Comparison of ENCODE assay signal across 8 cellular contexts in the genomic region with DNA sequence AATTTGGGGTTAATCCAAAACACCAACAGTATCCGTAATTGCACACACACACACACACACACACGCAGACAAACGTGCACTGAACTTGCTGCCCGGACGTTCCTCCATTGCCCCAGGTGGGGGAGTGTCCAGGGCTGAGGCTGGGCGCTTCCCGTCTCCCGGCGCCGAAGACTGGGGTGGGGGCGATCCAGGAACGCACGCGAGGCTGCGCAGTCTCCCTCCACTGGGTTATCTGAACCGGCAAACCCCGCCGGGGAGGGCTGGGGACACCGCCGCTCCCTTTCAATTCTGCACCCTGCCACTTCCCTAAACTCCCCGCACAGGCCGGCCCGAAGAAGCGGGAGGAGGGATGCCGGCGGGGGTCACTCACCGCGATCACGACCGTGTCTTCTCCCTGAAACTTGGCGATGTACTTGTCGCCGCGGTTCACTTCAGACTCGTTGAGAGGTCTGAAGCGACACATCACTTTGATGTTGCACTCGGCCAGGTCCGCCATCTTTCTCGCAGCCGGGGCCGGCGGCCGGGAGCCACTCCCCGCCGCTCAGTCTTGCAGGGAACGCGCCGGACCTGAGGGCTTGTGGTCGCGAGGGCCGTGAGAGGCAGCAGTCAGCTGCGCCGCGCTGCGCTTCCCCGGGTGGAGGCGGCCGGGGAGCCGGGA. TPM values are rescaled to one million over a fixed set of nuclear protein-coding genes. Genes with fewer than 3 reads are reported as not detected.
A peak's percentile ranks its signal among the peaks of the same experiment; 100 is the strongest.
DNase-seq lines count a peak whose midpoint lies in the region; ATAC-seq and TF ChIP-seq lines count a peak whose summit lies in the region.

No MANE protein-coding gene starts in this region.

- TF ChIP-seq CTCF in Panc1 (IDR thresholded peaks at IDR 0.05) = no peak
- peak; percentile 12 for TF ChIP-seq CTCF in fibroblast of villous mesenchyme (IDR thresholded peaks at IDR 0.05; ENCODE audit: insufficient read depth, low read depth, low read length)
- no peak for TF ChIP-seq CTCF in neural crest cell (conservative IDR thresholded peaks at IDR 0.05)

- in situ Hi-C loops in Panc1 (cut with HindIII; ENCODE audit: low pct_unique_long_range_greater_than_20kb, low sequenced_read_pairs) = no loop called here

- H3K27ac ChIP-seq in CD8-positive, alpha-beta memory T cell (ENCODE audit: low read depth, low read length) = peak overlapping the region; percentile 84
- H3K27ac ChIP-seq in Panc1 (ENCODE audit: low read length) (peak overlapping the region; percentile 84), subcutaneous abdominal adipose tissue (ENCODE audit: low read depth, low read length) (peak overlapping the region; percentile 96)

- CTCF ChIA-PET in CD8-positive, alpha-beta memory T cell (lab: Charles Lee) = no interaction called here
- CTCF ChIA-PET in Panc1 (lab: Charles Lee) = no interaction called here

- H3K36me3 Mint-ChIP-seq in CD8-positive, alpha-beta memory T cell = peaks cover 0 to 22% (median 0%) of the 10 kb centered on the region in 3 donors
- H3K36me3 Mint-ChIP-seq in neural crest cell (ENCODE audit: low read depth) = peaks cover 2% of the 10 kb centered on the region

- peak overlapping the region; percentile 95 to 100 (median 98) for H3K4me3 Mint-ChIP-seq in CD8-positive, alpha-beta memory T cell
- peak overlapping the region; percentile 99 for H3K4me3 Mint-ChIP-seq in neural crest cell

- peaks cover 51 to 60% (median 59%) of the 10 kb centered on the region in 3 donors for H3K4me1 Mint-ChIP-seq in CD8-positive, alpha-beta memory T cell
- H3K4me1 Mint-ChIP-seq in neural crest cell = peaks cover 52% of the 10 kb centered on the region

- POLR2A ChIA-PET in CD8-positive, alpha-beta memory T cell (lab: Charles Lee) = no interaction called here
- POLR2A ChIA-PET in Panc1 (lab: Charles Lee) = interaction anchor here (0.6 to 0.7 kb wide), 3 partner anchors 110 to 1028 kb away, joined by 3 to 4 read pairs (median 3); no protein-coding TSS in a partner anchor

- H3K4me1 ChIP-seq in CD8-positive, alpha-beta memory T cell (ENCODE audit: insufficient read depth, low read length) = peaks cover 46% of the 10 kb centered on the region
- H3K4me1 ChIP-seq in Panc1 (ENCODE audit: control insufficient read depth, insufficient read depth, low read length) = peaks cover 27% of the 10 kb centered on the region
- H3K4me1 ChIP-seq in subcutaneous abdominal adipose tissue (ENCODE audit: control insufficient read depth in 5 of 5, insufficient read depth in 5 of 5, low read length in 5 of 5) = peaks cover 0 to 49% (median 46%) of the 10 kb centered on the region in 5 donors

- no peaks in the 10 kb centered on the region for H3K27me3 Mint-ChIP-seq in CD8-positive, alpha-beta memory T cell
- H3K27me3 Mint-ChIP-seq in neural crest cell (ENCODE audit: low read depth) = no peaks in the 10 kb centered on the region

- DNase-seq in CD8-positive, alpha-beta memory T cell = peak in 4 of 5 donors; percentile 60 to 73 (median 66)
- no peak for DNase-seq in Panc1 (ENCODE audit: low read depth, low spot score)
- DNase-seq in activated effector memory CD4-positive, alpha-beta T cell treated with anti-CD3 and anti-CD28 coated beads, Interleukin-2, amount 50 U/mL, for 16 hours = peak; percentile 86
- DNase-seq in fibroblast of villous mesenchyme (ENCODE audit: low read depth) = peak; percentile 62
- DNase-seq in neural crest cell (ENCODE audit: low read depth, low spot score) = peak; percentile 57

- H3K4me3 ChIP-seq in CD8-positive, alpha-beta memory T cell (ENCODE audit: low read length) = peak overlapping the region; percentile 67
- peak overlapping the region; percentile 83 to 87 for H3K4me3 ChIP-seq in Panc1 (ENCODE audit: low read depth in 2 of 2, low read length in 2 of 2)
- peak overlapping the region; percentile 94 for H3K4me3 ChIP-seq in fibroblast of villous mesenchyme (ENCODE audit: low read depth, low read length)
- H3K4me3 ChIP-seq in subcutaneous abdominal adipose tissue (ENCODE audit: low read depth in 1 of 5, low read length in 5 of 5) = peak overlapping the region; percentile 86 to 95 (median 94)

- no peaks in the 10 kb centered on the region for H3K9me3 Mint-ChIP-seq in CD8-positive, alpha-beta memory T cell
- no peaks in the 10 kb centered on the region for H3K9me3 Mint-ChIP-seq in neural crest cell

- H3K27me3 ChIP-seq in CD8-positive, alpha-beta memory T cell (ENCODE audit: insufficient read depth, low read length, poor library complexity, severe bottlenecking) = no peaks in the 10 kb centered on the region
- H3K27me3 ChIP-seq in Panc1 (ENCODE audit: control insufficient read depth, insufficient read depth, low read length) = no peaks in the 10 kb centered on the region
- H3K27me3 ChIP-seq in subcutaneous abdominal adipose tissue (ENCODE audit: control insufficient read depth in 5 of 5, insufficient read depth in 4 of 5, low read length in 5 of 5) = no peaks in the 10 kb centered on the region

- peak overlapping the region; percentile 90 to 99 (median 94) for H3K27ac Mint-ChIP-seq in CD8-positive, alpha-beta memory T cell
- H3K27ac Mint-ChIP-seq in neural crest cell (ENCODE audit: unreplicated experiment) = peak overlapping the region; percentile 99

- peak overlapping the region; percentile 86 to 96 (median 93) for H3K9ac ChIP-seq in subcutaneous abdominal adipose tissue (ENCODE audit: low read length in 5 of 5)

- BruUV-seq in Panc1 (replicated peaks; lab: Mats Ljungman, UMichigan) = no TSS peak

- H3K36me3 ChIP-seq in CD8-positive, alpha-beta memory T cell (ENCODE audit: insufficient read depth, low read length) = no peaks in the 10 kb centered on the region
- H3K36me3 ChIP-seq in Panc1 (ENCODE audit: control insufficient read depth, insufficient read depth, low read length) = peaks cover 5% of the 10 kb centered on the region
- no peaks in the 10 kb centered on the region for H3K36me3 ChIP-seq in subcutaneous abdominal adipose tissue (ENCODE audit: control insufficient read depth in 5 of 5, insufficient read depth in 5 of 5, low read length in 5 of 5)

- ATAC-seq in GM19372 (IDR thresholded peaks at IDR 0.05; ENCODE audit: low read depth, unreplicated experiment) (peak; percentile 36), HG03460 (IDR thresholded peaks at IDR 0.05; ENCODE audit: unreplicated experiment) (peak; percentile 46), Panc1 (peak; percentile 81)

- intact Hi-C loops in Panc1 (cut with micrococcal nuclease; ENCODE audit: unreplicated experiment) = loop anchor here (10.0 kb wide), 1 partner anchor 149 kb away; no protein-coding TSS in a partner anchor

- H3K9me3 ChIP-seq in CD8-positive, alpha-beta memory T cell (ENCODE audit: low read length) = no peaks in the 10 kb centered on the region
- H3K9me3 ChIP-seq in Panc1 (ENCODE audit: control insufficient read depth, insufficient read depth, low read depth, low read length) (no peaks in the 10 kb centered on the region), subcutaneous abdominal adipose tissue (ENCODE audit: control insufficient read depth in 5 of 5, low read length in 5 of 5) (no peaks in the 10 kb centered on the region)

RNA-seq across cellular contexts. Expression of a gene that starts 0.6 kb away (rescaled TPM):
- total RNA-seq in CD8-positive, alpha-beta memory T cell = 10 to 100 TPM; 97.4 to 98.5 TPM
- polyA plus RNA-seq in CD8-positive, alpha-beta memory T cell = 26.1 TPM
- total RNA-seq in Panc1 (2021; ENCODE audit: unreplicated experiment) (89.9 TPM), fibroblast of villous mesenchyme (143 and 172 TPM in 2 replicates), neural crest cell (94.9 and 95.4 TPM in 2 replicates)
- 43.4 TPM for polyA plus RNA-seq in Panc1 (2012; ENCODE audit: insufficient read length)
